Comparison of ENCODE assay signal across 30 cellular contexts in genomic region chr1:33494929-33495328, GRCh38. TPM values are rescaled to one million over a fixed set of nuclear protein-coding genes. Genes with fewer than 3 reads are reported as not detected.
DNase-seq lines count a peak whose midpoint lies in the region; ATAC-seq, FAIRE-seq and TF ChIP-seq lines count a peak whose summit lies in the region.
"Had no signal": no experiment of that assay in that cellular context is flagged by ENCODE, and none has a peak within 500 bp of the region (broad histone marks: within the 10 kb centered on the region; RNA-seq: fewer than 3 reads in every experiment).

No MANE protein-coding gene starts in this region.

- WGBS in K562 (ENCODE audit: insufficient coverage, low coverage, missing lambda C conversion rate): 42% methylated on average over 9 of the region's 9 CpGs

- H3K9ac ChIP-seq in BLaER1 (no peak overlapping the region), HCT116 (ENCODE audit: low read length) (no peak overlapping the region), K562 (ENCODE audit: insufficient read depth in 1 of 2, low read depth in 2 of 2, low read length in 2 of 2) (no peak overlapping the region)

- no peak for DNase-seq in HCT116 (ENCODE audit: low read depth, low spot score)
- DNase-seq in K562 (ENCODE audit: extremely low read depth in 1 of 4, low spot score in 3 of 4): no peak
- DNase-seq in fibroblast of pulmonary artery (ENCODE audit: low read depth): peak; percentile 8
- DNase-seq in activated T-cell treated with anti-CD3 and anti-CD28 coated beads for 4 hours: no peak
- no peak for DNase-seq in stimulated activated CD4-positive, alpha-beta T cell treated with anti-CD3 and anti-CD28 coated beads, Interleukin-4, amount 100 ng/mL, for 4 hours
- DNase-seq: C1 segment of cervical spinal cord; CD4-positive, alpha-beta memory T cell; COR-L47; DMS79; EL; GDM1; KG1; MM.1S; NCI-H1048; NCI-H1417 treated with DMSO at 0.1 percent for 48 hours; NCI-H1694 treated with DMSO at 0.1 percent for 48 hours; NCI-H2081 treated with DMSO at 0.1 percent for 48 hours; NCI-H2171 treated with DMSO at 0.1 percent for 48 hours; NCI-H345; NCI-H524; NCI-H774; SIG-M5 had no signal

- POLR2A ChIA-PET in HCT116 (lab: Charles Lee): no interaction called here
- POLR2A ChIA-PET in K562 (lab: Yijun Ruan, JAX): interaction anchor here (1.1 kb wide), 1 partner anchor 138 kb away, joined by 3 read pairs; no protein-coding TSS in a partner anchor

- H4K20me1 ChIP-seq in BLaER1 (no peaks in the 10 kb centered on the region), HCT116 (ENCODE audit: insufficient read depth) (no peaks in the 10 kb centered on the region), K562 (replicated peaks; ENCODE audit: control insufficient read depth, insufficient read depth, low read length) (no peaks in the 10 kb centered on the region)

- in situ Hi-C loops in K562 (cut with MboI): no loop called here

- H3K4me1 Mint-ChIP-seq in activated T-helper 17 cell treated with anti-CD3 and anti-CD28 coated beads, Interleukin-2, amount 50 U/mL, for 72 hours: no peaks in the 10 kb centered on the region
- H3K4me1 Mint-ChIP-seq: CD4-positive, alpha-beta memory T cell had no signal

- no peaks in the 10 kb centered on the region for H3K27me3 ChIP-seq in BLaER1
- no peaks in the 10 kb centered on the region for H3K27me3 ChIP-seq in HCT116 (ENCODE audit: insufficient read depth, low read length)
- no peaks in the 10 kb centered on the region for H3K27me3 ChIP-seq in K562 (ENCODE audit: control insufficient read depth in 2 of 2, insufficient read depth in 2 of 2, low read length in 2 of 2)

- no peak for TF ChIP-seq RAD21 in HCT116 (IDR thresholded peaks at IDR 0.05; ENCODE audit: low read depth)
- no peak for TF ChIP-seq RAD21 in K562 (CRISPR knock-in tag; conservative IDR thresholded peaks at IDR 0.05 in 1 of 2, IDR thresholded peaks at IDR 0.05 in 1 of 2)

- H2AFZ ChIP-seq in HCT116 (ENCODE audit: low read depth, low read length, poor library complexity, severe bottlenecking) (no peak overlapping the region), K562 (ENCODE audit: low read depth, low read length) (no peak overlapping the region)

- no peak overlapping the region for H3K4me2 ChIP-seq in BLaER1
- H3K4me2 ChIP-seq in HCT116 (ENCODE audit: low read length): no peak overlapping the region
- H3K4me2 ChIP-seq in K562 (ENCODE audit: insufficient read depth, low read length): no peak overlapping the region

- no peak for ATAC-seq in HCT116
- ATAC-seq in K562: no peak
- no peak for ATAC-seq in activated T-helper 17 cell treated with anti-CD3 and anti-CD28 coated beads, Interleukin-2, amount 50 U/mL, for 72 hours (replicated peaks)
- ATAC-seq in GM19397 (IDR thresholded peaks at IDR 0.05; ENCODE audit: unreplicated experiment): no peak
- ATAC-seq: GM12878 had no signal

- no peak for FAIRE-seq in K562 (lab: Jason Lieb, UNC)
- FAIRE-seq: A204.1, HTR-8/SVneo, RCC 7860 had no signal

- intact Hi-C loops in HCT116 (cut with micrococcal nuclease) (no loop called here), K562 (cut with micrococcal nuclease) (no loop called here)

- no peak for TF ChIP-seq CTCF in HCT116 (IDR thresholded peaks at IDR 0.05 in 2 of 3, conservative IDR thresholded peaks at IDR 0.05 in 1 of 3; ENCODE audit: borderline replicate concordance in 1 of 3, insufficient read depth in 1 of 3, low read depth in 2 of 3, low read length in 2 of 3)
- no peak for TF ChIP-seq CTCF in K562 (IDR thresholded peaks at IDR 0.05 in 2 of 3, conservative IDR thresholded peaks at IDR 0.05 in 1 of 3; ENCODE audit: insufficient read depth in 2 of 3, low read depth in 1 of 3, low read length in 3 of 3)
- TF ChIP-seq CTCF in fibroblast of pulmonary artery (IDR thresholded peaks at IDR 0.05; ENCODE audit: low read length, missing control alignments): no peak

- TF ChIP-seq POLR2A in HCT116 (IDR thresholded peaks at IDR 0.05; ENCODE audit: borderline replicate concordance, extremely low read depth, insufficient read depth, insufficient read length) (no peak), K562 (conservative IDR thresholded peaks at IDR 0.05) (no peak)

- H3K27me3 Mint-ChIP-seq in activated T-helper 17 cell treated with anti-CD3 and anti-CD28 coated beads, Interleukin-2, amount 50 U/mL, for 72 hours: no peaks in the 10 kb centered on the region
- H3K27me3 Mint-ChIP-seq: CD4-positive, alpha-beta memory T cell had no signal

- no peaks in the 10 kb centered on the region for H3K9me2 ChIP-seq in HCT116 (ENCODE audit: insufficient read depth)

- H3K4me3 ChIP-seq in BLaER1 (peak overlapping the region; percentile 14; the same call in 1 of the 2 replicates), HCT116 (replicated peaks in 1 of 2; ENCODE audit: low read depth in 1 of 2, low read length in 2 of 2) (no peak overlapping the region), K562 (no peak overlapping the region), fibroblast of pulmonary artery (replicated peaks; ENCODE audit: low read depth, low read length) (no peak overlapping the region)
- H3K4me3 ChIP-seq: GM12878, SK-N-MC had no signal

- H3K4me1 ChIP-seq in BLaER1: no peaks in the 10 kb centered on the region
- no peaks in the 10 kb centered on the region for H3K4me1 ChIP-seq in HCT116 (ENCODE audit: control insufficient read depth in 1 of 2, insufficient read depth in 2 of 2, low read length in 2 of 2)
- H3K4me1 ChIP-seq in K562 (replicated peaks in 1 of 2; ENCODE audit: control insufficient read depth in 2 of 2, insufficient read depth in 2 of 2, low read length in 2 of 2): no peaks in the 10 kb centered on the region

- H3K9me3 ChIP-seq in BLaER1 (peaks cover 77% of the 10 kb centered on the region), HCT116 (ENCODE audit: control insufficient read depth in 1 of 2, insufficient read depth in 1 of 2, low read depth in 1 of 2, low read length in 2 of 2) (peaks cover 28 to 31% of the 10 kb centered on the region in 2 experiments; a peak in 2 of 4 replicates), K562 (replicated peaks; ENCODE audit: control insufficient read depth, insufficient read depth, low read depth, low read length) (peaks cover 6% of the 10 kb centered on the region)

- peaks cover 90% of the 10 kb centered on the region for H3K36me3 ChIP-seq in BLaER1
- H3K36me3 ChIP-seq in HCT116 (ENCODE audit: control insufficient read depth in 1 of 2, insufficient read depth in 2 of 2, low read length in 2 of 2): peaks cover 16 to 51% of the 10 kb centered on the region in 2 experiments
- no peaks in the 10 kb centered on the region; the same call in 2 of the 3 replicates for H3K36me3 ChIP-seq in K562 (ENCODE audit: control insufficient read depth, insufficient read depth, low read length)

- CTCF ChIA-PET in HCT116 (lab: Charles Lee) (no interaction called here), K562 (lab: Yijun Ruan, JAX; ENCODE audit: low intra/inter-chr PET ratio) (no interaction called here)

- peaks cover 45% of the 10 kb centered on the region for H3K9me3 Mint-ChIP-seq in activated T-helper 17 cell treated with anti-CD3 and anti-CD28 coated beads, Interleukin-2, amount 50 U/mL, for 72 hours

- H3K27ac ChIP-seq in BLaER1 (no peak overlapping the region), HCT116 (ENCODE audit: low read depth, low read length) (no peak overlapping the region), K562 (ENCODE audit: extremely low read depth, low read depth, low read length) (no peak overlapping the region)
- H3K27ac ChIP-seq: SK-N-MC had no signal

- RAD21 ChIA-PET in HCT116 (lab: Charles Lee; ENCODE audit: low non-redundant PET in 1 of 2, low total read pairs in 2 of 2, uncharacterized antibody in 2 of 2, unreplicated experiment in 2 of 2): no interaction called here

- H3K27ac Mint-ChIP-seq in activated T-helper 17 cell treated with anti-CD3 and anti-CD28 coated beads, Interleukin-2, amount 50 U/mL, for 72 hours: no peak overlapping the region
- H3K27ac Mint-ChIP-seq: CD4-positive, alpha-beta memory T cell had no signal

- no peaks in the 10 kb centered on the region for H3K9me1 ChIP-seq in K562 (ENCODE audit: control insufficient read depth, insufficient read depth, low read length)

- H3K79me2 ChIP-seq in HCT116 (ENCODE audit: insufficient read depth, low read length): no peaks in the 10 kb centered on the region
- no peaks in the 10 kb centered on the region for H3K79me2 ChIP-seq in K562 (ENCODE audit: control insufficient read depth, insufficient read depth, low read length)

- no TSS peak for BruUV-seq in HCT116 (replicated peaks; lab: Mats Ljungman, UMichigan)
- no TSS peak for BruUV-seq in K562 (replicated peaks; lab: Mats Ljungman, UMichigan)

- H3K4me3 Mint-ChIP-seq in activated T-helper 17 cell treated with anti-CD3 and anti-CD28 coated beads, Interleukin-2, amount 50 U/mL, for 72 hours: no peak overlapping the region
- H3K4me3 Mint-ChIP-seq: CD4-positive, alpha-beta memory T cell had no signal

- peaks cover 43% of the 10 kb centered on the region for H3K36me3 Mint-ChIP-seq in activated T-helper 17 cell treated with anti-CD3 and anti-CD28 coated beads, Interleukin-2, amount 50 U/mL, for 72 hours (ENCODE audit: low read depth)

- TF ChIP-seq EP300 in K562 (IDR thresholded peaks at IDR 0.05; ENCODE audit: low read length): no peak

TF ChIP-seq in HCT116, 20 proteins besides CTCF, POLR2A, EP300 and RAD21 (continues in another document):
- TF ChIP-seq CBX3 (IDR thresholded peaks at IDR 0.05; ENCODE audit: low read depth): 0 out of 2 replicates have a peak, but pooled peaks have one; percentile 24

TF ChIP-seq in K562, 482 proteins besides CTCF, POLR2A, EP300 and RAD21 (continues in another document):
- TF ChIP-seq CBX3 (IDR thresholded peaks at IDR 0.05; ENCODE audit: borderline replicate concordance in 1 of 2, low read length in 2 of 2): peak in 1 of 2 experiments; percentile 89; a peak in 2 of 3 replicates

RNA-seq across cellular contexts. Expression of gene ZSCAN20, which starts 22.5 kb away (rescaled TPM):
- total RNA-seq in HCT116 (2021; ENCODE audit: unreplicated experiment) (9.0 TPM), K562 (2014; rRNA removed) (2.2 and 2.5 TPM in 2 replicates), K562 (2014; rRNA removed; fragmentation: Illumina TruSeq; extraction: Trizol) (2.8 and 3.0 TPM in 2 replicates), K562 (2015; rRNA removed; fragmentation: Illumina TruSeq; extraction: Trizol) (3.3 and 3.6 TPM in 2 replicates), K562 (2021) (2.5 and 2.6 TPM in 2 replicates)
- polyA plus RNA-seq in HCT116 (2012): 1.8 and 2.6 TPM in 2 replicates
- 3.8 and 4.1 TPM in 2 replicates for total RNA-seq in K562 (2011; cell fraction: chromatin; rRNA removed; ENCODE audit: low replicate concordance)
- total RNA-seq in K562 (2011; cell fraction: nucleolus; rRNA removed): 2.5 and 4.3 TPM in 2 replicates
- 2.8 and 2.9 TPM in 2 replicates for total RNA-seq in K562 (2011; cell fraction: nucleoplasm; rRNA removed)
- polyA plus RNA-seq in K562 (2011; rRNA removed) (0.80 and 1.7 TPM in 2 replicates), K562 (2014; fragmentation: Illumina TruSeq; extraction: Trizol) (2.0 TPM in 2 replicates), K562 (2014; fragmentation: Nextera tagmentation; extraction: Ambion mirVana) (under 1 TPM; 0.36 to 0.58 TPM), K562 (2014; rRNA removed) (1.4 and 1.8 TPM in 2 replicates)
- 0.38 and 0.75 TPM in 2 replicates for polyA plus RNA-seq in K562 (2011; cell fraction: cytosol; rRNA removed)
- polyA plus RNA-seq in K562 (2011; cell fraction: nucleus; rRNA removed): 1.0 and 1.9 TPM in 2 replicates
- 1.8 and 1.9 TPM in 2 replicates for polyA plus RNA-seq in K562 (2012)
- polyA minus RNA-seq in K562 (2011; rRNA and poly(A)+ RNA removed): 1.4 and 2.5 TPM in 2 replicates
- 0.76 and 1.6 TPM in 2 replicates for polyA minus RNA-seq in K562 (2011; cell fraction: cytosol; rRNA and poly(A)+ RNA removed)
- polyA minus RNA-seq in K562 (2011; cell fraction: nucleus; rRNA and poly(A)+ RNA removed): 2.4 and 2.6 TPM in 2 replicates
- total RNA-seq in activated T-helper 17 cell treated with anti-CD3 and anti-CD28 coated beads, Interleukin-2, amount 50 U/mL, for 72 hours: 1 to 10 TPM; 4.1 to 5.8 TPM
